In the genomic region with DNA sequence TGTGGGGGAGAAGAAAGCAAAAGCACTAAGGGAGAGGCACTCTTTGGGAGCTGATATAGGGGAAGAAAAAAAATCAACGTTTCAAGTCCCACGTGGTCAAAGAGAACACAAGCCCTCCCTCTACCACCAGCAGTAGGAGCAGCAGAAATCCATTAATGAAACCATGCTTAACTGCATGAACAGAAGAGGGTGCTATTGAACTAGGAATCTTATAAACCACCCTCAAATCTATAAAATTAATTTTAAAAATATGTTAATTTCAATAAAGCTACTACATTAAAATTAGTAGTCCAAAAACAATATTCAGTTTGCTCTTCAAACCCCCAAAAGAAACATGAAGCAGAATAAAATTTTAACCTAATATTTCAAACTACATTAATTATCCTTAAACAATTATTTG, we compare ENCODE assay signal across 9 cellular contexts.
A peak's percentile ranks its signal among the peaks of the same experiment; 100 is the strongest.
DNase-seq lines count a peak whose midpoint lies in the region; ATAC-seq and TF ChIP-seq lines count a peak whose summit lies in the region.
"Had no signal": no experiment of that assay in that cellular context is flagged by ENCODE, and none has a peak within 500 bp of the region (broad histone marks: within the 10 kb centered on the region; RNA-seq: fewer than 3 reads in every experiment).

No MANE protein-coding gene starts in this region.

- CTCF ChIA-PET in activated naive CD4-positive, alpha-beta T cell treated with anti-CD3 and anti-CD28 coated beads, Interleukin-2, amount 10 ng/mL, durations not matched to agents 7 days and 5 days (lab: Charles Lee): interaction anchor here (1.6 to 1.7 kb wide), 2 partner anchors 107 to 109 kb away, joined by 6 read pairs; no protein-coding TSS in a partner anchor

- no peaks in the 10 kb centered on the region for H3K36me3 Mint-ChIP-seq in activated naive CD4-positive, alpha-beta T cell treated with anti-CD3 and anti-CD28 coated beads, Interleukin-2, amount 10 ng/mL, durations not matched to agents 7 days and 5 days

- intact Hi-C loops in left ventricle myocardium superior (cut with micrococcal nuclease): no loop called here

- H3K4me3 ChIP-seq in BE2C (ENCODE audit: low read depth, low read length): no peak overlapping the region
- no peak overlapping the region for H3K4me3 ChIP-seq in Jurkat, Clone E6-1 (ENCODE audit: low read length)
- H3K4me3 ChIP-seq in hepatocyte: no peak overlapping the region

- H3K4me2 ChIP-seq in hepatocyte: no peak overlapping the region

- H2AFZ ChIP-seq in hepatocyte: no peak overlapping the region

- no peaks in the 10 kb centered on the region for H3K9me3 Mint-ChIP-seq in activated naive CD4-positive, alpha-beta T cell treated with anti-CD3 and anti-CD28 coated beads, Interleukin-2, amount 10 ng/mL, durations not matched to agents 7 days and 5 days

- H3K4me3 Mint-ChIP-seq in activated naive CD4-positive, alpha-beta T cell treated with anti-CD3 and anti-CD28 coated beads, Interleukin-2, amount 10 ng/mL, durations not matched to agents 7 days and 5 days: no peak overlapping the region

- no peaks in the 10 kb centered on the region for H3K79me2 ChIP-seq in hepatocyte

- H3K27ac ChIP-seq in hepatocyte: no peak overlapping the region

- peaks cover 4% of the 10 kb centered on the region for H3K27me3 Mint-ChIP-seq in activated naive CD4-positive, alpha-beta T cell treated with anti-CD3 and anti-CD28 coated beads, Interleukin-2, amount 10 ng/mL, durations not matched to agents 7 days and 5 days

- no peaks in the 10 kb centered on the region for H3K9me2 ChIP-seq in hepatocyte (replicated peaks; ENCODE audit: insufficient read depth)

- no peaks in the 10 kb centered on the region for H4K20me1 ChIP-seq in hepatocyte (ENCODE audit: insufficient read depth, poor library complexity, severe bottlenecking)

- no peaks in the 10 kb centered on the region for H3K36me3 ChIP-seq in BE2C
- no peaks in the 10 kb centered on the region for H3K36me3 ChIP-seq in hepatocyte (replicated peaks; ENCODE audit: insufficient read depth, low read depth)

- TF ChIP-seq CTCF in BE2C (IDR thresholded peaks at IDR 0.05; ENCODE audit: low read depth, low read length): peak; percentile 54
- TF ChIP-seq CTCF in hepatocyte (IDR thresholded peaks at IDR 0.05; ENCODE audit: poor library complexity): peak; percentile 39

- 0% methylated on average over 2 of the region's 2 CpGs for WGBS in hepatocyte (ENCODE audit: low lambda C conversion rate, missing lambda C conversion rate)

- H3K4me1 ChIP-seq in BE2C (no peaks in the 10 kb centered on the region), hepatocyte (ENCODE audit: insufficient read depth) (no peaks in the 10 kb centered on the region)

- H3K27me3 ChIP-seq in BE2C (no peaks in the 10 kb centered on the region), hepatocyte (no peaks in the 10 kb centered on the region)

- ATAC-seq in left ventricle myocardium superior: no peak
- ATAC-seq in HG03039 (IDR thresholded peaks at IDR 0.05; ENCODE audit: unreplicated experiment): no peak

- H3K4me1 Mint-ChIP-seq in activated naive CD4-positive, alpha-beta T cell treated with anti-CD3 and anti-CD28 coated beads, Interleukin-2, amount 10 ng/mL, durations not matched to agents 7 days and 5 days: no peaks in the 10 kb centered on the region

- no peak overlapping the region for H3K27ac Mint-ChIP-seq in activated naive CD4-positive, alpha-beta T cell treated with anti-CD3 and anti-CD28 coated beads, Interleukin-2, amount 10 ng/mL, durations not matched to agents 7 days and 5 days
- H3K27ac Mint-ChIP-seq: activated naive CD4-positive, alpha-beta T cell treated with anti-CD3 and anti-CD28 coated beads, Interleukin-2, amount 50 U/mL, for 72 hours had no signal

- peak; percentile 31 for DNase-seq in BE2C
- peak; percentile 87 for DNase-seq in Jurkat, Clone E6-1 (ENCODE audit: low read depth, low spot score)
- peak; percentile 26 for DNase-seq in RPMI7951 (ENCODE audit: low read depth)
- DNase-seq in hepatocyte (ENCODE audit: low spot score): peak; percentile 20
- no peak for DNase-seq in left ventricle myocardium superior
- DNase-seq in NCI-H2227 treated with DMSO at 0.1 percent for 48 hours (lab: John Stamatoyannopoulos, UW): no peak
- no peak for DNase-seq in activated naive CD4-positive, alpha-beta T cell treated with anti-CD3 and anti-CD28 coated beads, Interleukin-2, amount 10 ng/mL, durations not matched to agents 7 days and 5 days

- H3K9me3 ChIP-seq in BE2C (no peaks in the 10 kb centered on the region), hepatocyte (ENCODE audit: low read depth) (no peaks in the 10 kb centered on the region)

Comparison
In these comparisons a context has a peak if more than half of its experiments do, and no peak if none do; other contexts are left out.
1. DNase-seq: peak in BE2C (single experiment), Jurkat, Clone E6-1 (single experiment), RPMI7951 (single experiment) and hepatocyte (single experiment); none in left ventricle myocardium superior (single experiment), NCI-H2227 treated with DMSO at 0.1 percent for 48 hours (single experiment) and activated naive CD4-positive, alpha-beta T cell treated with anti-CD3 and anti-CD28 coated beads, Interleukin-2, amount 10 ng/mL, durations not matched to agents 7 days and 5 days (single experiment).